Comparison of ENCODE assay signal across 15 cellular contexts in the genomic region with DNA sequence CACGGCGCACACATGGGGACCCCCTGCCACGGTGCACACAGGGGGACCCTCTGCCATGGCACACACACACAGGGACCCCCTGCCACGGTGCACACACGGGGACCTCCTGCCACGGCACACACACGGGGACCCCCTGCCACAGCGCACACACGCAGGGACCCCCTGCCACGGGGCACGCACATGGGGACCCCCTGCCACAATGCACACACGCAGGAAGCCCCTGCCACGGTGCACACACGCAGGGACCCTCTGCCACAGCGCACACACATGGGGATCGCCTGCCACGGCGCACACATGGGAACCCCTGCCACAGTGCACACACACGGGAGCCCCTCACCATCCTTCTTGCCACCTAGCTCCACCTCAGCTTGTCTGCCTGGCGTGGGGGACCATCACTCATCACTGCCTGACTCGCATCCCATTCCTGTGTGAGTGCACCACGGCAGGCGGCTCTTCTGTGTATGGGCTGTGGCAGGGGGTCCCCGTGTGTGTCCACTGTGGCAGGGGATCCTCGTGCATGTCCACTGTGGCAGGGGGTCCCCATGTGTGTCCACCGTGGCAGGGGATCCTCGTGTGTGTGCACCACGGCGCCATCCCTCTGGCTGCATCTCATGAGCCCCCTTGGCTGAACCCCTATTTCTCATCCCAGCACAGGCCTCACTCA.
"Had no signal": no experiment of that assay in that cellular context is flagged by ENCODE, and none has a peak within 500 bp of the region (broad histone marks: within the 10 kb centered on the region; RNA-seq: fewer than 3 reads in every experiment).

No MANE protein-coding gene starts in this region.

- H3K9me3 ChIP-seq: gastrocnemius medialis, heart left ventricle, psoas muscle, right lobe of liver, tibial artery, vagina had no signal

- H3K4me3 ChIP-seq: gastrocnemius medialis, heart left ventricle, psoas muscle, right lobe of liver, tibial artery, vagina had no signal

- H3K27ac ChIP-seq: epithelial cell of prostate, gastrocnemius medialis, heart left ventricle, psoas muscle, right lobe of liver, tibial artery, vagina had no signal

- DNase-seq: activated CD4-positive, alpha-beta T cell treated with anti-CD3 and anti-CD28 coated beads, Interleukin-2, amount 50 U/mL, for 4 hours; activated naive CD4-positive, alpha-beta T cell treated with anti-CD3 and anti-CD28 coated beads for 36 hours; activated T-cell treated with anti-CD3 and anti-CD28 coated beads for 4 hours; gastrocnemius medialis; heart left ventricle; immature natural killer cell; left colon; occipital lobe; psoas muscle; T-helper 9 cell had no signal

- ATAC-seq: activated CD4-positive, CD25-positive, alpha-beta regulatory T cell treated with anti-CD3 and anti-CD28 coated beads, Interleukin-2, amount 50 U/mL, for 24 hours; gastrocnemius medialis; left colon had no signal

- H3K36me3 ChIP-seq: gastrocnemius medialis, right lobe of liver, vagina had no signal

- H3K4me1 ChIP-seq: gastrocnemius medialis, heart left ventricle, psoas muscle, right lobe of liver, tibial artery had no signal

- H3K27me3 ChIP-seq: gastrocnemius medialis, heart left ventricle, right lobe of liver, tibial artery, vagina had no signal
